8 cellular contexts compared by ENCODE assay signal in genomic region chr5:43313854-43314457, GRCh38. TPM values are rescaled to one million over a fixed set of nuclear protein-coding genes. Genes with fewer than 3 reads are reported as not detected.
A peak's percentile ranks its signal among the peaks of the same experiment; 100 is the strongest.
DNase-seq lines count a peak whose midpoint lies in the region; ATAC-seq lines count a peak whose summit lies in the region.

No MANE protein-coding gene starts in this region.

- peaks cover 10% of the 10 kb centered on the region for H3K9me3 Mint-ChIP-seq in activated T-helper 1 cell treated with anti-CD3 and anti-CD28 coated beads, Interleukin-12 subunit alpha, Interleukin-12 subunit beta, Interleukin-2, Interleukin-4 antibody, amounts not matched to agents 30 ng/mL and 10 ng/mL and 1 ng/mL, durations not matched to agents 14 hours and 24 hours and 36 hours

- H3K4me1 Mint-ChIP-seq in activated T-helper 1 cell treated with anti-CD3 and anti-CD28 coated beads, Interleukin-12 subunit alpha, Interleukin-12 subunit beta, Interleukin-2, Interleukin-4 antibody, amounts not matched to agents 30 ng/mL and 10 ng/mL and 1 ng/mL, durations not matched to agents 14 hours and 24 hours and 36 hours (ENCODE audit: low read depth) = peaks cover 66% of the 10 kb centered on the region

- ATAC-seq in GM21381 (IDR thresholded peaks at IDR 0.05; ENCODE audit: unreplicated experiment) (no peak), HG02588 (IDR thresholded peaks at IDR 0.05; ENCODE audit: unreplicated experiment) (no peak), HG02938 (IDR thresholded peaks at IDR 0.05; ENCODE audit: unreplicated experiment) (no peak)

- H3K9me3 ChIP-seq in BLaER1 treated with 17β-estradiol and CSF1 and Interleukin-3, amounts not matched to agents 10 nM and 100 nM (replicated peaks in 1 of 11) = peaks cover 0 to 23% (median 9%) of the 10 kb centered on the region in 11 experiments; a peak in 8 of 22 replicates
- H3K9me3 ChIP-seq in HUES64 (ENCODE audit: insufficient read depth, low read depth, low read length) = no peaks in the 10 kb centered on the region
- no peaks in the 10 kb centered on the region for H3K9me3 ChIP-seq in iPS-18a (ENCODE audit: control insufficient read depth, low read depth, low read length)
- no peaks in the 10 kb centered on the region for H3K9me3 ChIP-seq in stomach smooth muscle (ENCODE audit: control insufficient read depth in 2 of 2, low read length in 2 of 2)

- H3K36me3 ChIP-seq in BLaER1 treated with 17β-estradiol and CSF1 and Interleukin-3, amounts not matched to agents 10 nM and 100 nM = peaks cover 0 to 16% (median 11%) of the 10 kb centered on the region in 11 experiments; a peak in 10 of 22 replicates
- H3K36me3 ChIP-seq in HUES64 (ENCODE audit: insufficient read depth, low read length) = peaks cover 23% of the 10 kb centered on the region
- H3K36me3 ChIP-seq in iPS-18a (ENCODE audit: control insufficient read depth, low read depth, low read length) = peaks cover 24% of the 10 kb centered on the region
- H3K36me3 ChIP-seq in stomach smooth muscle (ENCODE audit: control insufficient read depth in 2 of 2, insufficient read depth in 2 of 2, low read length in 2 of 2) = no peaks in the 10 kb centered on the region

- H3K27ac ChIP-seq in BLaER1 treated with 17β-estradiol and CSF1 and Interleukin-3, amounts not matched to agents 10 nM and 100 nM = peak overlapping the region; percentile 21 to 86 (median 56); a peak in 20 of 22 replicates
- H3K27ac ChIP-seq in HUES64 (ENCODE audit: low read depth, low read length) = peak overlapping the region; percentile 65
- peak overlapping the region; percentile 95 for H3K27ac ChIP-seq in iPS-18a (ENCODE audit: low read length)
- peak overlapping the region; percentile 83 for H3K27ac ChIP-seq in stomach smooth muscle (ENCODE audit: low read length)

- H3K4me2 ChIP-seq in BLaER1 treated with 17β-estradiol and CSF1 and Interleukin-3, amounts not matched to agents 10 nM and 100 nM = peak overlapping the region; percentile 19 to 61 (median 44)

- intact Hi-C loops in activated T-helper 1 cell treated with anti-CD3 and anti-CD28 coated beads, Interleukin-12 subunit alpha, Interleukin-12 subunit beta, Interleukin-2, Interleukin-4 antibody, amounts not matched to agents 30 ng/mL and 10 ng/mL and 1 ng/mL, durations not matched to agents 14 hours and 24 hours and 36 hours (cut with micrococcal nuclease) = loop anchor here (1.0 to 10.0 kb wide), 16 partner anchors 10 to 1565 kb away; partner anchors contain the start of genes C5orf34, NNT, OXCT1 and RIMOC1

- peaks cover 0 to 39% (median 33%) of the 10 kb centered on the region in 11 experiments; a peak in 14 of 22 replicates for H4K20me1 ChIP-seq in BLaER1 treated with 17β-estradiol and CSF1 and Interleukin-3, amounts not matched to agents 10 nM and 100 nM

- peak overlapping the region; percentile 98 for H3K27ac Mint-ChIP-seq in activated T-helper 1 cell treated with anti-CD3 and anti-CD28 coated beads, Interleukin-12 subunit alpha, Interleukin-12 subunit beta, Interleukin-2, Interleukin-4 antibody, amounts not matched to agents 30 ng/mL and 10 ng/mL and 1 ng/mL, durations not matched to agents 14 hours and 24 hours and 36 hours

- no peaks in the 10 kb centered on the region for H3K27me3 Mint-ChIP-seq in activated T-helper 1 cell treated with anti-CD3 and anti-CD28 coated beads, Interleukin-12 subunit alpha, Interleukin-12 subunit beta, Interleukin-2, Interleukin-4 antibody, amounts not matched to agents 30 ng/mL and 10 ng/mL and 1 ng/mL, durations not matched to agents 14 hours and 24 hours and 36 hours (ENCODE audit: insufficient read depth)

- DNase-seq in activated T-helper 1 cell treated with anti-CD3 and anti-CD28 coated beads, Interleukin-12 subunit alpha, Interleukin-12 subunit beta, Interleukin-2, Interleukin-4 antibody, amounts not matched to agents 30 ng/mL and 10 ng/mL and 1 ng/mL, durations not matched to agents 14 hours and 24 hours and 36 hours (ENCODE audit: low spot score) = no peak

- H3K9ac ChIP-seq in BLaER1 treated with 17β-estradiol and CSF1 and Interleukin-3, amounts not matched to agents 10 nM and 100 nM = peak overlapping the region in 2 of 11 experiments; percentile 5 to 20; a peak in 2 of 22 replicates
- H3K9ac ChIP-seq in HUES64 (ENCODE audit: low read depth, low read length) (peak overlapping the region; percentile 8; the same call in 1 of the 2 replicates), iPS-18a (ENCODE audit: low read length) (peak overlapping the region; percentile 65), stomach smooth muscle (ENCODE audit: low read length in 2 of 2) (peak overlapping the region; percentile 30 to 59)

- peaks cover 31% of the 10 kb centered on the region for H3K36me3 Mint-ChIP-seq in activated T-helper 1 cell treated with anti-CD3 and anti-CD28 coated beads, Interleukin-12 subunit alpha, Interleukin-12 subunit beta, Interleukin-2, Interleukin-4 antibody, amounts not matched to agents 30 ng/mL and 10 ng/mL and 1 ng/mL, durations not matched to agents 14 hours and 24 hours and 36 hours (ENCODE audit: low read depth)

- H3K4me3 Mint-ChIP-seq in activated T-helper 1 cell treated with anti-CD3 and anti-CD28 coated beads, Interleukin-12 subunit alpha, Interleukin-12 subunit beta, Interleukin-2, Interleukin-4 antibody, amounts not matched to agents 30 ng/mL and 10 ng/mL and 1 ng/mL, durations not matched to agents 14 hours and 24 hours and 36 hours = peak overlapping the region; percentile 93

- WGBS in HUES64 = 58% methylated on average over 7 of the region's 8 CpGs

- peak overlapping the region; percentile 51 to 88 (median 84); a peak in 17 of 20 replicates for H3K4me3 ChIP-seq in BLaER1 treated with 17β-estradiol and CSF1 and Interleukin-3, amounts not matched to agents 10 nM and 100 nM
- H3K4me3 ChIP-seq in HUES64 (ENCODE audit: low read length) = peak overlapping the region; percentile 35
- H3K4me3 ChIP-seq in iPS-18a (ENCODE audit: low read length) = peak overlapping the region; percentile 50
- peak overlapping the region; percentile 76 to 96 for H3K4me3 ChIP-seq in stomach smooth muscle (ENCODE audit: low read length in 2 of 2)

- no peaks in the 10 kb centered on the region for H3K27me3 ChIP-seq in BLaER1 treated with 17β-estradiol and CSF1 and Interleukin-3, amounts not matched to agents 10 nM and 100 nM
- H3K27me3 ChIP-seq in HUES64 (ENCODE audit: insufficient read depth, low read length) = no peaks in the 10 kb centered on the region
- no peaks in the 10 kb centered on the region for H3K27me3 ChIP-seq in iPS-18a (ENCODE audit: control insufficient read depth, insufficient read depth, low read length)
- no peaks in the 10 kb centered on the region for H3K27me3 ChIP-seq in stomach smooth muscle (ENCODE audit: control insufficient read depth in 1 of 2, insufficient read depth in 2 of 2, low read length in 2 of 2)

- peaks cover 17 to 38% (median 31%) of the 10 kb centered on the region in 10 experiments for H3K4me1 ChIP-seq in BLaER1 treated with 17β-estradiol and CSF1 and Interleukin-3, amounts not matched to agents 10 nM and 100 nM
- H3K4me1 ChIP-seq in HUES64 (ENCODE audit: insufficient read depth, low read length) (peaks cover 38% of the 10 kb centered on the region), iPS-18a (ENCODE audit: control insufficient read depth, low read depth, low read length) (peaks cover 35% of the 10 kb centered on the region), stomach smooth muscle (ENCODE audit: control insufficient read depth, insufficient read depth, low read length) (peaks cover 13% of the 10 kb centered on the region)

RNA-seq across cellular contexts. Expression of gene HMGCS1, which starts 0.7 kb away (rescaled TPM):
- 283 TPM for polyA plus RNA-seq in HUES64 (2013, experiment 1 of 2)
- polyA plus RNA-seq in HUES64 (2013, experiment 2 of 2) = 373 TPM
- total RNA-seq in activated T-helper 1 cell treated with anti-CD3 and anti-CD28 coated beads, Interleukin-12 subunit alpha, Interleukin-12 subunit beta, Interleukin-2, Interleukin-4 antibody, amounts not matched to agents 30 ng/mL and 10 ng/mL and 1 ng/mL, durations not matched to agents 14 hours and 24 hours and 36 hours = 216 and 218 TPM in 2 replicates

Comparison
In these comparisons a context has a peak if more than half of its experiments do, and no peak if none do; other contexts are left out.
1. H3K4me3 ChIP-seq: peak in every context shown above with its lines; median percentile 86 in stomach smooth muscle; 84 in BLaER1 treated with 17β-estradiol and CSF1 and Interleukin-3, amounts not matched to agents 10 nM and 100 nM; 50 in iPS-18a; 35 in HUES64.